8 cellular contexts compared by ENCODE assay signal in the genomic region with DNA sequence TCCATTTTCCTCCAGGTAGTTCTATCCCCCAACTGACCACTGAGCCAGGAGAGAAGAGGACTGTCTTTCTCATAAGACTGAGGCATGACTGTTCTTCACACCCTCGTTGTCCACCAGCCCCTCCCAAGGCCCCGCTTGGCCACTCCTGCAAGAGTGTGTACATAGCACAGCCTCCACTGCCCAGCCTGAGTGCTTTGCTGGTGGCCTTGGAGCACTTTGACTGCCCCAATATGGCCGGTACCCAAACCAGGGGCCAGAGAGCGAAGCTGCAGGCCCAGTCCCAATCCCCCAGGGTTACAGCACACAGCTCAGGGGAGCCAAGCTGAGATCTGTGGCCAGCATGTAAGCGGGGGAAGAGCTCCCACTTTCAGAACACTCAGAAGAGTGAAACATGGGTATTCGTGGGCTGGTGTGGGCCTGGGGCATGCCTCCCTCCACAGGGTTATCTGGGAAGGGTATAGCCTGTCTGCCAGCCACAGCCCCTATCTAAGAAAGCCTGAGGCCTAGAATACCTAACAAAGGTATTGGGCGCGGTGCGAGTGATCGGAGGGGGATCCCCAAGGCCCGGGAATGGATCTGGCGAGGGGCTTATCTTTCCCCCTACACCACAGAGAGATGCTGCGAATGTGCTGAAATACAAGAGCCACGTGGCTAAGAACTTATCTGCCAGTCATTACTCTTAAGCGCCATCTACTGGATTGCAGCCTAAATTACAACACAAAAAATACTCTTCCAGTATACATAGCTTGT.
DNase-seq lines count a peak whose midpoint lies in the region; ATAC-seq, FAIRE-seq and TF ChIP-seq lines count a peak whose summit lies in the region.

No MANE protein-coding gene starts in this region.

- H3K27me3 Mint-ChIP-seq in activated naive CD8-positive, alpha-beta T cell treated with anti-CD3 and anti-CD28 coated beads for 36 hours, result no peaks in the 10 kb centered on the region

- H4K20me1 ChIP-seq in HepG2 (ENCODE audit: insufficient read depth, low read length), result no peaks in the 10 kb centered on the region

- no peak for TF ChIP-seq EP300 in HepG2 (IDR thresholded peaks at IDR 0.05; ENCODE audit: low read depth in 2 of 2, low read length in 2 of 2)
- TF ChIP-seq EP300 in HepG2 (CRISPR knock-in tag; IDR thresholded peaks at IDR 0.05; ENCODE audit: borderline replicate concordance), result no peak

- H3K4me3 ChIP-seq in HFF-Myc (replicated peaks; ENCODE audit: low read depth, low read length), result no peak overlapping the region
- H3K4me3 ChIP-seq in HepG2 (replicated peaks in 1 of 3; ENCODE audit: insufficient read depth in 1 of 3, low read depth in 2 of 3, low read length in 3 of 3), result no peak overlapping the region

- no peaks in the 10 kb centered on the region for H3K79me2 ChIP-seq in HepG2 (ENCODE audit: insufficient read depth, low read length)

- POLR2A ChIA-PET in HepG2 (lab: Yijun Ruan, JAX), result no interaction called here

- no peaks in the 10 kb centered on the region for H3K4me1 Mint-ChIP-seq in activated naive CD8-positive, alpha-beta T cell treated with anti-CD3 and anti-CD28 coated beads for 36 hours

- in situ Hi-C loops in HepG2 (cut with HindIII; ENCODE audit: extremely low pct_ligation_motif_present, low pct_unique_long_range_greater_than_20kb), result no loop called here

- H3K4me1 ChIP-seq in HepG2 (ENCODE audit: insufficient read depth, low read length), result no peaks in the 10 kb centered on the region

- H3K27me3 ChIP-seq in HepG2 (ENCODE audit: control insufficient read depth in 1 of 2, insufficient read depth in 2 of 2, low read length in 2 of 2), result no peaks in the 10 kb centered on the region

- ATAC-seq in HepG2, result peak; percentile 90

- no peak for TF ChIP-seq POLR2A in HepG2 (IDR thresholded peaks at IDR 0.05; ENCODE audit: insufficient read depth in 1 of 2, low read depth in 2 of 2, low read length in 2 of 2)

- CTCF ChIA-PET in HepG2 (lab: Yijun Ruan, JAX; ENCODE audit: low intra/inter-chr PET ratio, low total read pairs), result interaction anchor here (1.9 kb wide), 1 partner anchor 345 kb away, joined by 8 read pairs; no protein-coding TSS in a partner anchor

- peaks cover 34% of the 10 kb centered on the region for H3K36me3 Mint-ChIP-seq in activated naive CD8-positive, alpha-beta T cell treated with anti-CD3 and anti-CD28 coated beads for 36 hours

- H3K4me3 Mint-ChIP-seq in activated naive CD8-positive, alpha-beta T cell treated with anti-CD3 and anti-CD28 coated beads for 36 hours, result no peak overlapping the region

- intact Hi-C loops in HepG2 (cut with micrococcal nuclease; ENCODE audit: unreplicated experiment), result no loop called here

- no peaks in the 10 kb centered on the region for H3K36me3 ChIP-seq in HepG2 (replicated peaks in 1 of 2; ENCODE audit: control insufficient read depth in 1 of 2, insufficient read depth in 2 of 2, low read length in 2 of 2)

- no peak overlapping the region for H2AFZ ChIP-seq in HepG2 (ENCODE audit: low read length)

- no peak overlapping the region for H3K27ac ChIP-seq in HepG2 (ENCODE audit: extremely low read length, insufficient read depth, low read length)

- FAIRE-seq in HepG2 (lab: Jason Lieb, UNC), result no peak

- H3K27ac Mint-ChIP-seq in activated naive CD8-positive, alpha-beta T cell treated with anti-CD3 and anti-CD28 coated beads for 36 hours, result no peak overlapping the region

- H3K9me3 Mint-ChIP-seq in activated naive CD8-positive, alpha-beta T cell treated with anti-CD3 and anti-CD28 coated beads for 36 hours, result peaks cover 14% of the 10 kb centered on the region

- TF ChIP-seq CTCF in GM10266 (IDR thresholded peaks at IDR 0.05; ENCODE audit: control insufficient read depth, insufficient read depth, low read depth, missing control alignments) (peak; percentile 51), HFF-Myc (IDR thresholded peaks at IDR 0.05; ENCODE audit: low read depth, low read length, missing control alignments) (peak; percentile 67), HepG2 (CRISPR knock-in tag; IDR thresholded peaks at IDR 0.05) (peak; percentile 79)

- 81% methylated on average over 15 of the region's 15 CpGs for WGBS in HepG2 (ENCODE audit: low lambda C conversion rate)

- peak; percentile 55 for TF ChIP-seq RAD21 in HepG2 (CRISPR knock-in tag; IDR thresholded peaks at IDR 0.05)

- no peak overlapping the region for H3K4me2 ChIP-seq in HepG2 (ENCODE audit: low read depth, low read length)

- peaks cover 10% of the 10 kb centered on the region for H3K9me3 ChIP-seq in HepG2 (ENCODE audit: low read length)

- no TSS peak for BruUV-seq in HepG2 (replicated peaks; lab: Mats Ljungman, UMichigan)

- H3K9ac ChIP-seq in HepG2 (ENCODE audit: insufficient read depth, low read depth, low read length), result no peak overlapping the region

- DNase-seq in AG08396 (ENCODE audit: low spot score) (peak; percentile 36), GM10266 (ENCODE audit: extremely low spot score) (peak; percentile 49), HFF-Myc (ENCODE audit: extremely low read depth, low read depth) (peak; percentile 40), NCI-H1694 (lab: John Stamatoyannopoulos, UW) (peak; percentile 11), HepG2 (ENCODE audit: low spot score) (peak; percentile 62), retina (no peak), GM19238 (ENCODE audit: insufficient read length, low spot score) (no peak)
- DNase-seq in activated naive CD8-positive, alpha-beta T cell treated with anti-CD3 and anti-CD28 coated beads for 36 hours, result peak; percentile 3

TF ChIP-seq in HepG2, 621 proteins besides CTCF, POLR2A, EP300 and RAD21 (continues in another document):
- TF ChIP-seq MYC (CRISPR knock-in tag; IDR thresholded peaks at IDR 0.05; ENCODE audit: borderline replicate concordance) (peak; percentile 31; the same call in 1 of the 2 replicates), MXD4 (CRISPR knock-in tag; IDR thresholded peaks at IDR 0.05) (0 out of 2 replicates have a peak, but pooled peaks have one; percentile 20), ZNF768 (CRISPR knock-in tag; IDR thresholded peaks at IDR 0.05) (peak; percentile 20; the same call in 1 of the 2 replicates)
- TF ChIP-seq, protein P1, sequence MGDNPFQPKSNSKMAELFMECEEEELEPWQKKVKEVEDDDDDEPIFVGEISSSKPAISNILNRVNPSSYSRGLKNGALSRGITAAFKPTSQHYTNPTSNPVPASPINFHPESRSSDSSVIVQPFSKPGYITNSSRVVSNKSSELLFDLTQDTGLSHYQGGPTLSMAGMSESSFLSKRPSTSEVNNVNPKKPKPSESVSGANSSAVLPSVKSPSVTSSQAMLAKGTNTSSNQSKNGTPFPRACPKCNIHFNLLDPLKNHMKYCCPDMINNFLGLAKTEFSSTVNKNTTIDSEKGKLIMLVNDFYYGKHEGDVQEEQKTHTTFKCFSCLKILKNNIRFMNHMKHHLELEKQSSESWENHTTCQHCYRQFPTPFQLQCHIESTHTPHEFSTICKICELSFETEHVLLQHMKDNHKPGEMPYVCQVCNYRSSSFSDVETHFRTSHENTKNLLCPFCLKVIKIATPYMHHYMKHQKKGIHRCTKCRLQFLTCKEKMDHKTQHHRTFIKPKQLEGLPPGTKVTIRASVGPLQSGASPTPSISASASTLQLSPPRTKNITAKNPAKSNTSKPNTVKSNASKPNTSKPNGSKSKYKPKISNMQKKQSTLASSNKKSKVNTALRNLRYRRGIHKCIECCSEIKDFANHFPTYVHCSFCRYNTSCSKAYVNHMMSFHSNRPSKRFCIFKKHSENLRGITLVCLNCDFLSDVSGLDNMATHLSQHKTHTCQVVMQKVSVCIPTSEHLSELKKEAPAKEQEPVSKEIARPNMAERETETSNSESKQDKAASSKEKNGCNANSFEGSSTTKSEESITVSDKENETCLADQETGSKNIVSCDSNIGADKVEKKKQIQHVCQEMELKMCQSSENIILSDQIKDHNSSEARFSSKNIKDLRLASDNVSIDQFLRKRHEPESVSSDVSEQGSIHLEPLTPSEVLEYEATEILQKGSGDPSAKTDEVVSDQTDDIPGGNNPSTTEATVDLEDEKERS (CRISPR knock-in tag; IDR thresholded peaks at IDR 0.05), result peak; percentile 48; the same call in 1 of the 2 replicates
- TF ChIP-seq, protein P2, sequence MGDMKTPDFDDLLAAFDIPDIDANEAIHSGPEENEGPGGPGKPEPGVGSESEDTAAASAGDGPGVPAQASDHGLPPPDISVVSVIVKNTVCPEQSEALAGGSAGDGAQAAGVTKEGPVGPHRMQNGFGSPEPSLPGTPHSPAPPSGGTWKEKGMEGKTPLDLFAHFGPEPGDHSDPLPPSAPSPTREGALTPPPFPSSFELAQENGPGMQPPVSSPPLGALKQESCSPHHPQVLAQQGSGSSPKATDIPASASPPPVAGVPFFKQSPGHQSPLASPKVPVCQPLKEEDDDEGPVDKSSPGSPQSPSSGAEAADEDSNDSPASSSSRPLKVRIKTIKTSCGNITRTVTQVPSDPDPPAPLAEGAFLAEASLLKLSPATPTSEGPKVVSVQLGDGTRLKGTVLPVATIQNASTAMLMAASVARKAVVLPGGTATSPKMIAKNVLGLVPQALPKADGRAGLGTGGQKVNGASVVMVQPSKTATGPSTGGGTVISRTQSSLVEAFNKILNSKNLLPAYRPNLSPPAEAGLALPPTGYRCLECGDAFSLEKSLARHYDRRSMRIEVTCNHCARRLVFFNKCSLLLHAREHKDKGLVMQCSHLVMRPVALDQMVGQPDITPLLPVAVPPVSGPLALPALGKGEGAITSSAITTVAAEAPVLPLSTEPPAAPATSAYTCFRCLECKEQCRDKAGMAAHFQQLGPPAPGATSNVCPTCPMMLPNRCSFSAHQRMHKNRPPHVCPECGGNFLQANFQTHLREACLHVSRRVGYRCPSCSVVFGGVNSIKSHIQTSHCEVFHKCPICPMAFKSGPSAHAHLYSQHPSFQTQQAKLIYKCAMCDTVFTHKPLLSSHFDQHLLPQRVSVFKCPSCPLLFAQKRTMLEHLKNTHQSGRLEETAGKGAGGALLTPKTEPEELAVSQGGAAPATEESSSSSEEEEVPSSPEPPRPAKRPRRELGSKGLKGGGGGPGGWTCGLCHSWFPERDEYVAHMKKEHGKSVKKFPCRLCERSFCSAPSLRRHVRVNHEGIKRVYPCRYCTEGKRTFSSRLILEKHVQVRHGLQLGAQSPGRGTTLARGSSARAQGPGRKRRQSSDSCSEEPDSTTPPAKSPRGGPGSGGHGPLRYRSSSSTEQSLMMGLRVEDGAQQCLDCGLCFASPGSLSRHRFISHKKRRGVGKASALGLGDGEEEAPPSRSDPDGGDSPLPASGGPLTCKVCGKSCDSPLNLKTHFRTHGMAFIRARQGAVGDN (CRISPR knock-in tag; IDR thresholded peaks at IDR 0.05), result peak; percentile 47

Comparison
In these comparisons a context has a peak if more than half of its experiments do, and no peak if none do; other contexts are left out.
1. DNase-seq: peak in AG08396 (single experiment), GM10266 (single experiment), HFF-Myc (single experiment), NCI-H1694 (single experiment), activated naive CD8-positive, alpha-beta T cell treated with anti-CD3 and anti-CD28 coated beads for 36 hours (single experiment) and HepG2 (single experiment); none in retina (single experiment) and GM19238 (single experiment).
2. Peak in every context shown above with its lines, with median percentiles within 50 percentile points of each other: CTCF ChIP-seq.